ENCODE assay signal across 9 cellular contexts in the genomic region with DNA sequence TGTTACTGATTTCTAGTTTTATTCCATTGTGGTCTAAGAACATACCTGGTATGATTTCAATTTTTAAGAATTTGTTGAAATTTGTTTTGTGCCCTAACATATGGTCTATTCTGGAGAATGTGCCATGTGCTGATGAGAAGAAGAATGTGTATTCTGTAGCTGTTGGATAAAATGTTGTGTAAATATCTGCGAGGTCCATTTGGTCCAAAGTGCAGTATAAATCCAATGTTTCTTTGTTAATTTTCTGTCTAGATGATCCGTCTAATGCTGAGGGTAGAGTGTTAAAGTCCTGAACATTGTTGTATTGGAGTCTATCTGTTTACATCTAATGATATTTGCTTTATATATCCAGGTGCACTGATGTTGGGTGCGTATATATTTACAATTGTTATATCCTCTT.
"Had no signal": no experiment of that assay in that cellular context is flagged by ENCODE, and none has a peak within 500 bp of the region (broad histone marks: within the 10 kb centered on the region; RNA-seq: fewer than 3 reads in every experiment).

No MANE protein-coding gene starts in this region.

- FAIRE-seq: H1, H54, K562 had no signal

- H3K9me3 Mint-ChIP-seq: GM23338, H9 had no signal

- DNase-seq: H9, HCEC 1CT, IMR-90, KG1 had no signal

- H3K4me1 Mint-ChIP-seq: GM23338, H9 had no signal

- H3K27ac ChIP-seq: HL-60 had no signal

- H3K4me3 ChIP-seq: GM23338, K562 had no signal

- H3K27ac Mint-ChIP-seq: GM23338, H9 had no signal

- H3K4me3 Mint-ChIP-seq: GM23338, H9 had no signal

- ATAC-seq: GM23338 had no signal
